ENCODE assay signal across 10 cellular contexts in genomic region chr1:5423109-5423508, GRCh38.
DNase-seq lines count a peak whose midpoint lies in the region; ATAC-seq and TF ChIP-seq lines count a peak whose summit lies in the region.
"Had no signal": no experiment of that assay in that cellular context is flagged by ENCODE, and none has a peak within 500 bp of the region (broad histone marks: within the 10 kb centered on the region; RNA-seq: fewer than 3 reads in every experiment).

No MANE protein-coding gene starts in this region.

- H3K4me1 ChIP-seq in H9 (ENCODE audit: insufficient read depth, low read length), result peaks cover 4% of the 10 kb centered on the region; the same call in 1 of the 2 replicates
- no peaks in the 10 kb centered on the region for H3K4me1 ChIP-seq in OCI-LY7 (ENCODE audit: insufficient read depth, low read length, poor library complexity, severe bottlenecking)

- no peak overlapping the region for H2BK12ac ChIP-seq in H9 (ENCODE audit: insufficient read length, low read depth, low read length)

- H3K27me3 ChIP-seq in H9 (ENCODE audit: insufficient read depth, low read length), result 0 out of 2 replicates have a peak, but pooled peaks cover 2% of the 10 kb centered on the region

- peaks cover 32 to 41% of the 10 kb centered on the region in 2 experiments for H3K4me1 Mint-ChIP-seq in H9
- H3K4me1 Mint-ChIP-seq in activated T-helper 17 cell treated with anti-CD3 and anti-CD28 coated beads, Interleukin-2, amount 50 U/mL, for 72 hours, result peaks cover 9% of the 10 kb centered on the region

- H4K5ac ChIP-seq in H9 (ENCODE audit: insufficient read length, low read depth, low read length), result no peak overlapping the region

- H2AFZ ChIP-seq in H9 (ENCODE audit: low read length) (no peak overlapping the region), OCI-LY7 (ENCODE audit: low read length) (no peak overlapping the region)

- no peak overlapping the region; a peak in 1 of 5 replicates for H3K4me3 Mint-ChIP-seq in H9
- H3K4me3 Mint-ChIP-seq in activated T-helper 17 cell treated with anti-CD3 and anti-CD28 coated beads, Interleukin-2, amount 50 U/mL, for 72 hours, result peak overlapping the region; percentile 27

- no peak overlapping the region for H4K91ac ChIP-seq in H9 (ENCODE audit: insufficient read length, low read depth, low read length)

- H3K27me3 Mint-ChIP-seq in H9 (ENCODE audit: low read depth), result peaks cover 45% of the 10 kb centered on the region
- peaks cover 11% of the 10 kb centered on the region for H3K27me3 Mint-ChIP-seq in activated T-helper 17 cell treated with anti-CD3 and anti-CD28 coated beads, Interleukin-2, amount 50 U/mL, for 72 hours

- H3K4me2 ChIP-seq in H9 (ENCODE audit: insufficient read depth, insufficient read length, low read length) (no peak overlapping the region), OCI-LY7 (ENCODE audit: low read length) (no peak overlapping the region)

- no peak overlapping the region for H2AK5ac ChIP-seq in H9 (ENCODE audit: insufficient read length, low read length)

- no peak for TF ChIP-seq CTCF in H9 (conservative IDR thresholded peaks at IDR 0.05)
- no peak for TF ChIP-seq CTCF in OCI-LY7 (conservative IDR thresholded peaks at IDR 0.05; ENCODE audit: low read length)

- no peak overlapping the region for H3K18ac ChIP-seq in H9 (ENCODE audit: insufficient read length, low read depth, low read length)

- H2BK5ac ChIP-seq in H9 (ENCODE audit: insufficient read length, low read length), result no peak overlapping the region

- CTCF ChIA-PET in OCI-LY7 (lab: Charles Lee; ENCODE audit: unreplicated experiment), result no interaction called here

- BruUV-seq in OCI-LY7 (replicated peaks; lab: Mats Ljungman, UMichigan), result no TSS peak

- H3K23me2 ChIP-seq in H9 (ENCODE audit: insufficient read length, low read depth, low read length, poor library complexity, severe bottlenecking), result no peaks in the 10 kb centered on the region

- no peak overlapping the region for H4K8ac ChIP-seq in H9 (replicated peaks; ENCODE audit: insufficient read length, low read depth, low read length)

- no peak overlapping the region for H3K9ac ChIP-seq in H9 (ENCODE audit: extremely low read depth, insufficient read length, low read length)

- ATAC-seq in activated T-helper 17 cell treated with anti-CD3 and anti-CD28 coated beads, Interleukin-2, amount 50 U/mL, for 72 hours (replicated peaks), result peak; percentile 68
- ATAC-seq in GM21423 (IDR thresholded peaks at IDR 0.05; ENCODE audit: unreplicated experiment) (no peak), HG02642 (IDR thresholded peaks at IDR 0.05; ENCODE audit: poor library complexity, unreplicated experiment) (no peak)

- H4K20me1 ChIP-seq in H9 (ENCODE audit: control insufficient read depth, insufficient read depth, insufficient read length), result no peaks in the 10 kb centered on the region
- no peaks in the 10 kb centered on the region for H4K20me1 ChIP-seq in OCI-LY7 (ENCODE audit: insufficient read depth, low read length)

- H3K79me2 ChIP-seq in H9 (ENCODE audit: insufficient read depth, low read length), result no peaks in the 10 kb centered on the region
- H3K79me2 ChIP-seq in OCI-LY7 (ENCODE audit: insufficient read depth, low read depth, low read length), result no peaks in the 10 kb centered on the region

- DNase-seq in H9 (peak; percentile 41), OCI-LY7 (ENCODE audit: low spot score) (peak; percentile 11), retina (no peak), AML-193 (lab: John Stamatoyannopoulos, UW) (no peak)
- peak; percentile 4 for DNase-seq in stimulated activated CD4-positive, alpha-beta T cell treated with anti-CD3 and anti-CD28 coated beads, Interleukin-12 subunit alpha, Interleukin-12 subunit beta, amount 100 ng/mL, for 4 hours
- DNase-seq: foreskin melanocyte, NCI-H1436 had no signal

- no peaks in the 10 kb centered on the region for H3K36me3 Mint-ChIP-seq in H9 (ENCODE audit: insufficient read depth in 1 of 3, low read depth in 3 of 3)
- no peaks in the 10 kb centered on the region for H3K36me3 Mint-ChIP-seq in activated T-helper 17 cell treated with anti-CD3 and anti-CD28 coated beads, Interleukin-2, amount 50 U/mL, for 72 hours (ENCODE audit: low read depth)

- H3K9me3 ChIP-seq in H9 (ENCODE audit: control insufficient read depth, low read depth, low read length), result no peaks in the 10 kb centered on the region
- H3K9me3 ChIP-seq in OCI-LY7 (ENCODE audit: low read length), result no peaks in the 10 kb centered on the region

- no peak overlapping the region for H2BK20ac ChIP-seq in H9 (ENCODE audit: low read depth, low read length, poor library complexity, severe bottlenecking)

- H3K56ac ChIP-seq in H9 (ENCODE audit: insufficient read length, low read depth, low read length), result no peak overlapping the region

- no peak overlapping the region for H2BK120ac ChIP-seq in H9 (ENCODE audit: low read depth, low read length, poor library complexity, severe bottlenecking)

- H3K4me3 ChIP-seq in OCI-LY7 (ENCODE audit: low read depth, low read length, poor library complexity, severe bottlenecking), result no peak overlapping the region

- no peak overlapping the region for H2BK15ac ChIP-seq in H9 (ENCODE audit: low read depth, low read length)

- H3K23ac ChIP-seq in H9 (ENCODE audit: insufficient read length, low read depth, low read length), result no peak overlapping the region

- no peak overlapping the region for H3K14ac ChIP-seq in H9 (ENCODE audit: insufficient read depth, low read length)

- H3T11ph ChIP-seq in H9 (ENCODE audit: low read length), result no peak overlapping the region

- H3K9me3 Mint-ChIP-seq in H9, result no peaks in the 10 kb centered on the region; a peak in 1 of 5 replicates
- no peaks in the 10 kb centered on the region for H3K9me3 Mint-ChIP-seq in activated T-helper 17 cell treated with anti-CD3 and anti-CD28 coated beads, Interleukin-2, amount 50 U/mL, for 72 hours

- H3K79me1 ChIP-seq in H9 (ENCODE audit: insufficient read depth, low read depth, low read length, poor library complexity, severe bottlenecking), result no peaks in the 10 kb centered on the region

- H3K9me2 ChIP-seq in OCI-LY7 (ENCODE audit: insufficient read depth, low read length), result no peaks in the 10 kb centered on the region

- intact Hi-C loops in OCI-LY7 (cut with micrococcal nuclease; ENCODE audit: unreplicated experiment), result no loop called here

- peak overlapping the region in 1 of 3 experiments; percentile 82; a peak in 2 of 7 replicates for H3K27ac Mint-ChIP-seq in H9
- peak overlapping the region; percentile 68 for H3K27ac Mint-ChIP-seq in activated T-helper 17 cell treated with anti-CD3 and anti-CD28 coated beads, Interleukin-2, amount 50 U/mL, for 72 hours

- WGBS in H9 (ENCODE audit: extremely low coverage, insufficient read length, low lambda C conversion rate), result no CpG with 5 or more reads among the region's 10 CpGs

- no peaks in the 10 kb centered on the region for H3K36me3 ChIP-seq in OCI-LY7 (ENCODE audit: insufficient read depth, low read length)

- no peak overlapping the region for H3K4ac ChIP-seq in H9 (ENCODE audit: low read depth, low read length)

- POLR2A ChIA-PET in OCI-LY7 (lab: Charles Lee), result no interaction called here

- H3K27ac ChIP-seq in H9 (ENCODE audit: insufficient read length, low read depth, low read length) (no peak overlapping the region), OCI-LY7 (ENCODE audit: low read depth, low read length, poor library complexity, severe bottlenecking) (no peak overlapping the region)

Comparison
In these comparisons a context has a peak if more than half of its experiments do, and no peak if none do; other contexts are left out.
1. DNase-seq: peak in H9 (single experiment), OCI-LY7 (single experiment) and stimulated activated CD4-positive, alpha-beta T cell treated with anti-CD3 and anti-CD28 coated beads, Interleukin-12 subunit alpha, Interleukin-12 subunit beta, amount 100 ng/mL, for 4 hours (single experiment); none in retina (single experiment) and AML-193 (0 of 2).